ENCODE assay signal across 8 cellular contexts in the genomic region with DNA sequence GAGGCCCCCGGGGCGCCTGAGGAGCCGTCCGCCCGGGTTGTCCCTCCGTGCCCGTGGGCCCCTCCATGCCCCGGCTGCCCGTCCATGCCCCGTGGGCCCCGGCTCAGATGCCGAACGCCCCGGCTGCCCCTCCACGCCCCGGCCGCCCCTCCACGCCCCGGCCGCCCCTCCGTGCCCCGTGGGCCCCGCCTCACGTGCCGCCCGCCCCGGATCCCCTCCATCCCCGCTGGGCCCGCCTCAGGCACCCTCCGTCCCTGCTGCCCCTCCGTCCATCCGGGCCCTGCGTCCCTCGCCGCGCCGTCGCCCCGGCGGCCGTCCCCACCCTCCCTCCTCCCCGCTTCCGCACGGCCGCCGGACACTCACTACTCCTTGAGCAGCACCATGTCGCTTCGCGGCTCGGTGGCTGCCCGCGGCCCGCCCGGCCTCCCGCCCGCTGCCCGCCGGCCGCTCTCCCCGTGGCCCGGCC. TPM values are rescaled to one million over a fixed set of nuclear protein-coding genes. Genes with fewer than 3 reads are reported as not detected.
A peak's percentile ranks its signal among the peaks of the same experiment; 100 is the strongest.
DNase-seq lines count a peak whose midpoint lies in the region; ATAC-seq, FAIRE-seq and TF ChIP-seq lines count a peak whose summit lies in the region.

No MANE protein-coding gene starts in this region.

- peak overlapping the region in 2 of 4 donors; percentile 57 to 99 for H3K4me3 ChIP-seq in adrenal gland
- H3K4me3 ChIP-seq in keratinocyte (ENCODE audit: control insufficient read depth in 2 of 3, extremely low read depth in 1 of 3, insufficient read depth in 2 of 3, low read depth in 1 of 3, low read length in 3 of 3) = peak overlapping the region; percentile 74 to 86 (median 82)
- H3K4me3 ChIP-seq in subcutaneous abdominal adipose tissue (ENCODE audit: low read depth in 1 of 5, low read length in 5 of 5) = peak overlapping the region in 4 of 5 donors; percentile 64 to 77 (median 74)

- ATAC-seq in GM19468 (IDR thresholded peaks at IDR 0.05; ENCODE audit: extremely low read depth, unreplicated experiment) (peak; percentile 18), GM18870 (IDR thresholded peaks at IDR 0.05; ENCODE audit: unreplicated experiment) (no peak)

- H3K27me3 ChIP-seq in adrenal gland (no peaks in the 10 kb centered on the region), keratinocyte (ENCODE audit: control insufficient read depth, extremely low read depth, insufficient read depth, low read length) (peaks cover 3% of the 10 kb centered on the region), subcutaneous abdominal adipose tissue (ENCODE audit: control insufficient read depth in 5 of 5, insufficient read depth in 4 of 5, low read length in 5 of 5) (no peaks in the 10 kb centered on the region)

- no peak overlapping the region for H3K4me2 ChIP-seq in keratinocyte (ENCODE audit: control insufficient read depth, extremely low read depth, insufficient read depth, low read depth, low read length)

- 1 to 2% (median 2%) methylated on average over 10 to 61 of the region's 61 CpGs; no CpG with 5 or more reads in 1 of the 4 donors for WGBS in adrenal gland, 4 donors

- TF ChIP-seq POLR2A in adrenal gland (IDR thresholded peaks at IDR 0.05) = no peak

- dilution Hi-C loops in keratinocyte (cut with MboI; ENCODE audit: extremely low pct_ligation_motif_present, low sequenced_read_pairs) = no loop called here

- H3K27ac ChIP-seq in adrenal gland (peak overlapping the region in 4 of 5 donors; percentile 81 to 99 (median 86)), keratinocyte (ENCODE audit: control insufficient read depth, insufficient read depth, low read length) (peak overlapping the region; percentile 34), subcutaneous abdominal adipose tissue (ENCODE audit: low read depth, low read length) (peak overlapping the region; percentile 57)

- H3K9me1 ChIP-seq in keratinocyte (ENCODE audit: control insufficient read depth, extremely low read depth, insufficient read depth, low read length) = no peaks in the 10 kb centered on the region

- TF ChIP-seq CTCF in adrenal gland (IDR thresholded peaks at IDR 0.05) = no peak
- TF ChIP-seq CTCF in keratinocyte (optimal IDR thresholded peaks at IDR 0.05 in 1 of 3, IDR thresholded peaks at IDR 0.05 in 1 of 3, conservative IDR thresholded peaks at IDR 0.05 in 1 of 3; ENCODE audit: extremely low read depth in 1 of 3, insufficient read depth in 2 of 3, low read length in 3 of 3) = no peak

- H2AFZ ChIP-seq in keratinocyte (ENCODE audit: control insufficient read depth, low read length) = no peak overlapping the region

- no peak for FAIRE-seq in keratinocyte (lab: Jason Lieb, UNC)

- intact Hi-C loops in adrenal gland (cut with DNase I) = no loop called here

- H3K79me2 ChIP-seq in keratinocyte (ENCODE audit: control insufficient read depth, insufficient read depth, low read length) = peaks cover 40% of the 10 kb centered on the region

- DNase-seq in COLO668 (lab: John Stamatoyannopoulos, UW; ENCODE audit: unreplicated experiment) (peak; percentile 59), HK-2 (ENCODE audit: unreplicated experiment) (peak; percentile 68), adrenal gland (peak in 6 of 7 donors; percentile 37 to 65 (median 60)), keratinocyte (ENCODE audit: low read depth, low spot score) (no peak), CD1c-positive myeloid dendritic cell (ENCODE audit: extremely low spot score) (no peak)

- H3K9ac ChIP-seq in keratinocyte (ENCODE audit: control insufficient read depth, extremely low read depth, insufficient read depth, low read length) (peak overlapping the region; percentile 77), subcutaneous abdominal adipose tissue (ENCODE audit: low read length in 5 of 5) (peak overlapping the region in 4 of 5 donors; percentile 53 to 92 (median 82))

- no peaks in the 10 kb centered on the region for H3K9me3 ChIP-seq in adrenal gland (replicated peaks in 1 of 3)
- H3K9me3 ChIP-seq in keratinocyte (ENCODE audit: control insufficient read depth, low read depth, low read length) = no peaks in the 10 kb centered on the region
- no peaks in the 10 kb centered on the region for H3K9me3 ChIP-seq in subcutaneous abdominal adipose tissue (ENCODE audit: control insufficient read depth in 5 of 5, low read length in 5 of 5)

- peaks cover 11% of the 10 kb centered on the region for H4K20me1 ChIP-seq in keratinocyte (ENCODE audit: control insufficient read depth, extremely low read depth, insufficient read depth, low read length)

- H3K36me3 ChIP-seq in adrenal gland (replicated peaks in 1 of 2) (no peaks in the 10 kb centered on the region), keratinocyte (ENCODE audit: control insufficient read depth in 2 of 2, extremely low read depth in 1 of 2, insufficient read depth in 2 of 2, low read length in 2 of 2) (peaks cover 0 to 9% of the 10 kb centered on the region in 2 experiments), subcutaneous abdominal adipose tissue (ENCODE audit: control insufficient read depth in 5 of 5, insufficient read depth in 5 of 5, low read length in 5 of 5) (peaks cover 0 to 5% (median 2%) of the 10 kb centered on the region in 5 donors)

- H3K4me1 ChIP-seq in adrenal gland (replicated peaks in 1 of 2) = peaks cover 5 to 33% of the 10 kb centered on the region in 2 donors
- H3K4me1 ChIP-seq in keratinocyte (ENCODE audit: control insufficient read depth, extremely low read depth, insufficient read depth, low read length) = peaks cover 17% of the 10 kb centered on the region
- H3K4me1 ChIP-seq in subcutaneous abdominal adipose tissue (ENCODE audit: control insufficient read depth in 5 of 5, insufficient read depth in 5 of 5, low read length in 5 of 5) = peaks cover 2 to 43% (median 30%) of the 10 kb centered on the region in 5 donors

RNA-seq across cellular contexts. Expression of a gene that starts 0.4 kb away (rescaled TPM):
- 100 to 1,000 TPM in 1 of 8 donors, 10 to 100 TPM in 7; 32.1 to 107 (median 54.3) TPM for total RNA-seq in adrenal gland
- polyA plus RNA-seq in adrenal gland (100 to 1,000 TPM in 1 of 3 donors, 10 to 100 TPM in 2; 16.4 to 157 (median 17.8) TPM), keratinocyte (45.2 to 80.0 TPM (median 76.5 TPM) in 3 replicates)
- polyA plus RNA-seq in keratinocyte (2011; ENCODE audit: low read depth) = 94.0 TPM
- polyA plus RNA-seq in keratinocyte (2011; cell fraction: cytosol; rRNA removed) = 71.2 and 85.2 TPM in 2 replicates
- 77.1 and 79.8 TPM in 2 replicates for polyA plus RNA-seq in keratinocyte (2011; cell fraction: nucleus; rRNA removed)
- polyA plus RNA-seq in keratinocyte (2012; ENCODE audit: low replicate concordance) = 39.7 and 78.7 TPM in 2 replicates
- 40.8 to 46.0 TPM (median 41.8 TPM) in 3 replicates for polyA minus RNA-seq in keratinocyte
- 38.2 TPM for polyA minus RNA-seq in keratinocyte (2011; cell fraction: cytosol; rRNA and poly(A)+ RNA removed)
- polyA minus RNA-seq in keratinocyte (2011; cell fraction: nucleus; rRNA and poly(A)+ RNA removed) = 11.8 and 27.9 TPM in 2 replicates

RNA-seq across cellular contexts. Expression of a gene that starts 45.8 kb away (rescaled TPM):
- total RNA-seq in adrenal gland = 10 to 100 TPM; 22.3 to 91.6 (median 39.9) TPM
- polyA plus RNA-seq in adrenal gland (10 to 100 TPM; 22.6 to 41.1 (median 34.0) TPM), keratinocyte (19.9 to 28.0 TPM (median 23.0 TPM) in 3 replicates)
- 14.3 TPM for polyA plus RNA-seq in keratinocyte (2011; ENCODE audit: low read depth)
- 22.1 and 29.6 TPM in 2 replicates for polyA plus RNA-seq in keratinocyte (2011; cell fraction: cytosol; rRNA removed)
- polyA plus RNA-seq in keratinocyte (2011; cell fraction: nucleus; rRNA removed) = 24.1 and 25.9 TPM in 2 replicates
- polyA plus RNA-seq in keratinocyte (2012; ENCODE audit: low replicate concordance) = 16.0 and 33.2 TPM in 2 replicates
- 28.6 to 53.5 TPM (median 41.6 TPM) in 3 replicates for polyA minus RNA-seq in keratinocyte
- polyA minus RNA-seq in keratinocyte (2011; cell fraction: cytosol; rRNA and poly(A)+ RNA removed) = 35.7 TPM
- 24.8 and 28.7 TPM in 2 replicates for polyA minus RNA-seq in keratinocyte (2011; cell fraction: nucleus; rRNA and poly(A)+ RNA removed)

Comparison
In these comparisons a context has a peak if more than half of its experiments do, and no peak if none do; other contexts are left out.
1. DNase-seq: peak in COLO668 (single experiment), HK-2 (single experiment) and adrenal gland (6 of 7); none in keratinocyte (single experiment) and CD1c-positive myeloid dendritic cell (single experiment).
2. H3K27ac ChIP-seq: peak in every context shown above with its lines; median percentile 86 in adrenal gland; 57 in subcutaneous abdominal adipose tissue; 34 in keratinocyte.